In genomic region chr2:162732946-162733698, GRCh38 we compare ENCODE assay signal across 11 cellular contexts.
DNase-seq lines count a peak whose midpoint lies in the region; ATAC-seq lines count a peak whose summit lies in the region.
"Had no signal": no experiment of that assay in that cellular context is flagged by ENCODE, and none has a peak within 500 bp of the region (broad histone marks: within the 10 kb centered on the region; RNA-seq: fewer than 3 reads in every experiment).

No MANE protein-coding gene starts in this region.

- peaks cover 0 to 2% of the 10 kb centered on the region in 2 donors for H3K9me3 Mint-ChIP-seq in stimulated activated naive B cell treated with anti-CD40 and anti-IgM and Interleukin-4, amounts not matched to agents 10 μg/mL and 1 μg/mL and 100 μg/mL, for 72 hours

- ATAC-seq in HG03378 (IDR thresholded peaks at IDR 0.05; ENCODE audit: unreplicated experiment) (peak; percentile 28), HG03097 (IDR thresholded peaks at IDR 0.05; ENCODE audit: low FRiP score, unreplicated experiment) (no peak), HG03354 (IDR thresholded peaks at IDR 0.05; ENCODE audit: poor library complexity, severe bottlenecking, unreplicated experiment) (no peak)
- ATAC-seq in stimulated activated naive B cell treated with anti-CD40 and anti-IgM and Interleukin-4, amounts not matched to agents 10 μg/mL and 1 μg/mL and 100 μg/mL, for 72 hours (replicated peaks), result no peak

- DNase-seq in G401 (ENCODE audit: low spot score) (peak; percentile 62), NCI-H774 (lab: John Stamatoyannopoulos, UW) (peak; percentile 83), left kidney (ENCODE audit: low read depth, low spot score) (peak; percentile 9), 8988T (no peak)
- no peak for DNase-seq in stimulated activated naive B cell treated with anti-CD40 and anti-IgM and Interleukin-4, amounts not matched to agents 10 μg/mL and 1 μg/mL and 100 μg/mL, for 72 hours
- DNase-seq: activated naive CD8-positive, alpha-beta T cell treated with anti-CD3 and anti-CD28 coated beads for 36 hours; DND-41; stimulated activated CD4-positive, alpha-beta T cell treated with anti-CD3 and anti-CD28 coated beads, Interleukin-4, amount 100 ng/mL, for 1 hour had no signal

- H3K4me3 Mint-ChIP-seq in stimulated activated naive B cell treated with anti-CD40 and anti-IgM and Interleukin-4, amounts not matched to agents 10 μg/mL and 1 μg/mL and 100 μg/mL, for 72 hours, result no peak overlapping the region
- H3K4me3 Mint-ChIP-seq: activated naive CD8-positive, alpha-beta T cell treated with anti-CD3 and anti-CD28 coated beads for 36 hours had no signal

- no peaks in the 10 kb centered on the region for H3K4me1 Mint-ChIP-seq in stimulated activated naive B cell treated with anti-CD40 and anti-IgM and Interleukin-4, amounts not matched to agents 10 μg/mL and 1 μg/mL and 100 μg/mL, for 72 hours
- H3K4me1 Mint-ChIP-seq: activated naive CD8-positive, alpha-beta T cell treated with anti-CD3 and anti-CD28 coated beads for 36 hours had no signal

- no peaks in the 10 kb centered on the region for H3K27me3 Mint-ChIP-seq in stimulated activated naive B cell treated with anti-CD40 and anti-IgM and Interleukin-4, amounts not matched to agents 10 μg/mL and 1 μg/mL and 100 μg/mL, for 72 hours
- H3K27me3 Mint-ChIP-seq: activated naive CD8-positive, alpha-beta T cell treated with anti-CD3 and anti-CD28 coated beads for 36 hours had no signal

- in situ Hi-C loops in G401 (cut with HindIII; ENCODE audit: low sequenced_read_pairs), result no loop called here

- H3K36me3 Mint-ChIP-seq in stimulated activated naive B cell treated with anti-CD40 and anti-IgM and Interleukin-4, amounts not matched to agents 10 μg/mL and 1 μg/mL and 100 μg/mL, for 72 hours, result no peaks in the 10 kb centered on the region
- H3K36me3 Mint-ChIP-seq: activated naive CD8-positive, alpha-beta T cell treated with anti-CD3 and anti-CD28 coated beads for 36 hours had no signal

- no peak overlapping the region for H3K27ac Mint-ChIP-seq in stimulated activated naive B cell treated with anti-CD40 and anti-IgM and Interleukin-4, amounts not matched to agents 10 μg/mL and 1 μg/mL and 100 μg/mL, for 72 hours
- H3K27ac Mint-ChIP-seq: activated naive CD8-positive, alpha-beta T cell treated with anti-CD3 and anti-CD28 coated beads for 36 hours had no signal

Comparison
In these comparisons a context has a peak if more than half of its experiments do, and no peak if none do; other contexts are left out.
1. DNase-seq: peak in G401 (single experiment), NCI-H774 (single experiment) and left kidney (single experiment); none in 8988T (single experiment) and stimulated activated naive B cell treated with anti-CD40 and anti-IgM and Interleukin-4, amounts not matched to agents 10 μg/mL and 1 μg/mL and 100 μg/mL, for 72 hours (single experiment).